1 cellular context compared by ENCODE assay signal in genomic region chr2:20450201-20451108, GRCh38.
TF ChIP-seq lines count a peak whose summit lies in the region.

No MANE protein-coding gene starts in this region.

TF ChIP-seq in HepG2, 621 proteins besides CTCF, POLR2A, EP300 and RAD21 (continued from another document and continues in another):
- peak in 1 of 2 experiments; percentile 45; a peak in 1 of 4 replicates for TF ChIP-seq REST (IDR thresholded peaks at IDR 0.05; ENCODE audit: borderline replicate concordance in 1 of 2, low read depth in 1 of 2, low read length in 2 of 2)
- no peak for TF ChIP-seq CREM (IDR thresholded peaks at IDR 0.05)
- TF ChIP-seq CREM (CRISPR knock-in tag; IDR thresholded peaks at IDR 0.05) = no peak
- TF ChIP-seq U2AF2 (IDR thresholded peaks at IDR 0.05; ENCODE audit: low read depth, low read length) = no peak
- TF ChIP-seq NAIF1 (CRISPR knock-in tag; IDR thresholded peaks at IDR 0.05; ENCODE audit: borderline replicate concordance) = 0 out of 2 replicates have a peak, but pooled peaks have one; percentile 54
- peak; percentile 44 for TF ChIP-seq AGO2 (optimal IDR thresholded peaks at IDR 0.05; ENCODE audit: low read depth, low read length)
- TF ChIP-seq, protein P1, sequence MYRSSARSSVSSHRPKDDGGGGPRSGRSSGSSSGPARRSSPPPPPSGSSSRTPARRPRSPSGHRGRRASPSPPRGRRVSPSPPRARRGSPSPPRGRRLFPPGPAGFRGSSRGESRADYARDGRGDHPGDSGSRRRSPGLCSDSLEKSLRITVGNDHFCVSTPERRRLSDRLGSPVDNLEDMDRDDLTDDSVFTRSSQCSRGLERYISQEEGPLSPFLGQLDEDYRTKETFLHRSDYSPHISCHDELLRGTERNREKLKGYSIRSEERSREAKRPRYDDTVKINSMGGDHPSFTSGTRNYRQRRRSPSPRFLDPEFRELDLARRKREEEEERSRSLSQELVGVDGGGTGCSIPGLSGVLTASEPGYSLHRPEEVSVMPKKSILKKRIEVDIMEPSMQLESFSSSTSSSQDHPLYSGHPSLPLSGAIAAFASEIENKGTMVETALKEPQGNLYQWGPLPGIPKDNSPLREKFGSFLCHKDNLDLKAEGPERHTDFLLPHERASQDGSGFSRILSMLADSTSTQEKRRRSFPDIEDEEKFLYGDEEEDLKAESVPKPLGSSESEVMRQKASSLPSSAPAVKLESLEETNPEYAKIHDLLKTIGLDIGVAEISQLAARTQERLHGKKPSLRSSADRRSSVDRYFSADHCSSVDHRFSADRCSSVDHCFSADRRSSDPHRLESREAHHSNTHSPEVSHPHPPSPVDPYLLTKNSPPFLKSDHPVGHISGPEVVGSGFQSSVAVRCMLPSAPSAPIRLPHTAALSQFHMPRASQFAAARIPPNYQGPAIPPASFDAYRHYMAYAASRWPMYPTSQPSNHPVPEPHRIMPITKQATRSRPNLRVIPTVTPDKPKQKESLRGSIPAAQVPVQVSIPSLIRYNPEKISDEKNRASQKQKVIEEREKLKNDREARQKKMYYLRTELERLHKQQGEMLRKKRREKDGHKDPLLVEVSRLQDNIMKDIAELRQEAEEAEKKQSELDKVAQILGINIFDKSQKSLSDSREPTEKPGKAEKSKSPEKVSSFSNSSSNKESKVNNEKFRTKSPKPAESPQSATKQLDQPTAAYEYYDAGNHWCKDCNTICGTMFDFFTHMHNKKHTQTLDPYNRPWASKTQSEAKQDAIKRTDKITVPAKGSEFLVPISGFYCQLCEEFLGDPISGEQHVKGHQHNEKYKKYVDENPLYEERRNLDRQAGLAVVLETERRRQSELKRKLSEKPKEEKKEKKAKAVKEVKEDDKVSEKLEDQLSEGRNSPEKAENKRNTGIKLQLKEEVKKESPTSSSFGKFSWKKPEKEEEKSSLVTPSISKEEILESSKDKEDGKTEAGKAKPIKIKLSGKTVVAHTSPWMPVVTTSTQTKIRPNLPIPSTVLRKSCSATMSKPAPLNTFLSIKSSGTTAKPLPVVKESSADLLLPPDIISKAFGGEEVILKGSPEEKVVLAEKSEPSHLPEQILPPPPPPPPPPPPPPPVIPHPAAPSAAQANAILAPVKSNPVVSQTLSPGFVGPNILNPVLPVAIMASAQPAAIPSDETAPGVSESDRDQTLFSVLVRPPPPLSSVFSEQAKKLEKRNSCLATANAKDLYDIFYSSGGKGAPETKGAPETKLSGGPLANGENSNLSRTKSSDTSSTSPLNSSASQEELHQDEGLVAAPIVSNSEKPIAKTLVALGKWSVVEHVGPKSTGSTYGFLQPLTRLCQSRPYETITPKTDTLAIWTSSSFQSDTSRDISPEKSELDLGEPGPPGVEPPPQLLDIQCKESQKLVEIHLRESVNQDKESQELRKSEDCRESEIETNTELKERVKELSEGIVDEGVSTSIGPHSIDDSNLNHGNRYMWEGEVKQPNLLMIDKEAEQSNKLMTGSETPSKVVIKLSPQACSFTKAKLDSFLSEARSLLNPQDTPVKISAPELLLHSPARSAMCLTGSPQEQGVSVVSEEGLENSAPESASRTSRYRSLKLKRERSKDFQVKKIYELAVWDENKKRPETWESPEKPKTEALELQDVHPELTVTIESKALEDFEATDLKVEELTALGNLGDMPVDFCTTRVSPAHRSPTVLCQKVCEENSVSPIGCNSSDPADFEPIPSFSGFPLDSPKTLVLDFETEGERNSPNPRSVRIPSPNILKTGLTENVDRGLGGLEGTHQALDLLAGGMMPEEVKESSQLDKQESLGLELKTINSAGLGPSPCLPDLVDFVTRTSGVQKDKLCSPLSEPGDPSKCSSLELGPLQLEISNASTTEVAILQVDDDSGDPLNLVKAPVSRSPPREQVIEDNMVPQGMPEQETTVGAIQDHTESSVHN (CRISPR knock-in tag; IDR thresholded peaks at IDR 0.05) = no peak; the same call in 1 of the 2 replicates
- peak; percentile 96 for TF ChIP-seq ZC3H13 (CRISPR knock-in tag; IDR thresholded peaks at IDR 0.05)
- TF ChIP-seq, protein P2, sequence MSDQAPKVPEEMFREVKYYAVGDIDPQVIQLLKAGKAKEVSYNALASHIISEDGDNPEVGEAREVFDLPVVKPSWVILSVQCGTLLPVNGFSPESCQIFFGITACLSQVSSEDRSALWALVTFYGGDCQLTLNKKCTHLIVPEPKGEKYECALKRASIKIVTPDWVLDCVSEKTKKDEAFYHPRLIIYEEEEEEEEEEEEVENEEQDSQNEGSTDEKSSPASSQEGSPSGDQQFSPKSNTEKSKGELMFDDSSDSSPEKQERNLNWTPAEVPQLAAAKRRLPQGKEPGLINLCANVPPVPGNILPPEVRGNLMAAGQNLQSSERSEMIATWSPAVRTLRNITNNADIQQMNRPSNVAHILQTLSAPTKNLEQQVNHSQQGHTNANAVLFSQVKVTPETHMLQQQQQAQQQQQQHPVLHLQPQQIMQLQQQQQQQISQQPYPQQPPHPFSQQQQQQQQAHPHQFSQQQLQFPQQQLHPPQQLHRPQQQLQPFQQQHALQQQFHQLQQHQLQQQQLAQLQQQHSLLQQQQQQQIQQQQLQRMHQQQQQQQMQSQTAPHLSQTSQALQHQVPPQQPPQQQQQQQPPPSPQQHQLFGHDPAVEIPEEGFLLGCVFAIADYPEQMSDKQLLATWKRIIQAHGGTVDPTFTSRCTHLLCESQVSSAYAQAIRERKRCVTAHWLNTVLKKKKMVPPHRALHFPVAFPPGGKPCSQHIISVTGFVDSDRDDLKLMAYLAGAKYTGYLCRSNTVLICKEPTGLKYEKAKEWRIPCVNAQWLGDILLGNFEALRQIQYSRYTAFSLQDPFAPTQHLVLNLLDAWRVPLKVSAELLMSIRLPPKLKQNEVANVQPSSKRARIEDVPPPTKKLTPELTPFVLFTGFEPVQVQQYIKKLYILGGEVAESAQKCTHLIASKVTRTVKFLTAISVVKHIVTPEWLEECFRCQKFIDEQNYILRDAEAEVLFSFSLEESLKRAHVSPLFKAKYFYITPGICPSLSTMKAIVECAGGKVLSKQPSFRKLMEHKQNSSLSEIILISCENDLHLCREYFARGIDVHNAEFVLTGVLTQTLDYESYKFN (CRISPR knock-in tag; conservative IDR thresholded peaks at IDR 0.05) = 0 out of 2 replicates have a peak, but pooled peaks have one; percentile 49
- peak; percentile 92 to 97 for TF ChIP-seq MAFK (conservative IDR thresholded peaks at IDR 0.05 in 1 of 2, IDR thresholded peaks at IDR 0.05 in 1 of 2; ENCODE audit: low read length in 2 of 2)
- TF ChIP-seq SNAI1 (CRISPR knock-in tag; IDR thresholded peaks at IDR 0.05; ENCODE audit: borderline replicate concordance) = no peak
- no peak for TF ChIP-seq CREB1 (IDR thresholded peaks at IDR 0.05)
- TF ChIP-seq CREB1 (CRISPR knock-in tag; IDR thresholded peaks at IDR 0.05) = 0 out of 2 replicates have a peak, but pooled peaks have one; percentile 37
- TF ChIP-seq ZBTB42 (CRISPR knock-in tag; IDR thresholded peaks at IDR 0.05) = no peak
- no peak for TF ChIP-seq GMEB1 (CRISPR knock-in tag; IDR thresholded peaks at IDR 0.05; ENCODE audit: borderline replicate concordance)
- 0 out of 2 replicates have a peak, but pooled peaks have one; percentile 33 for TF ChIP-seq ZNF766 (CRISPR knock-in tag; IDR thresholded peaks at IDR 0.05; ENCODE audit: borderline replicate concordance)
- TF ChIP-seq MYNN (CRISPR knock-in tag; IDR thresholded peaks at IDR 0.05; ENCODE audit: low read depth) = no peak
- TF ChIP-seq MAF1 (CRISPR knock-in tag; IDR thresholded peaks at IDR 0.05; ENCODE audit: borderline replicate concordance) = no peak
- no peak for TF ChIP-seq SOX6 (IDR thresholded peaks at IDR 0.05)
- TF ChIP-seq SOX6 (CRISPR knock-in tag; IDR thresholded peaks at IDR 0.05) = peak; percentile 80
- TF ChIP-seq ARID5B (CRISPR knock-in tag; IDR thresholded peaks at IDR 0.05) = peak; percentile 35; the same call in 1 of the 2 replicates
- 0 out of 2 replicates have a peak, but pooled peaks have one; percentile 13 for TF ChIP-seq HNF4A (CRISPR knock-in tag; IDR thresholded peaks at IDR 0.05)
- TF ChIP-seq, protein P3, sequence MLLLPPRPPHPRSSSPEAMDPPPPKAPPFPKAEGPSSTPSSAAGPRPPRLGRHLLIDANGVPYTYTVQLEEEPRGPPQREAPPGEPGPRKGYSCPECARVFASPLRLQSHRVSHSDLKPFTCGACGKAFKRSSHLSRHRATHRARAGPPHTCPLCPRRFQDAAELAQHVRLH (CRISPR knock-in tag; IDR thresholded peaks at IDR 0.05; ENCODE audit: borderline replicate concordance, low read depth) = 0 out of 2 replicates have a peak, but pooled peaks have one; percentile 51
- no peak for TF ChIP-seq ZNF44 (CRISPR knock-in tag; IDR thresholded peaks at IDR 0.05)
- TF ChIP-seq HOXA7 (CRISPR knock-in tag; IDR thresholded peaks at IDR 0.05) = no peak
- TF ChIP-seq, protein P4, sequence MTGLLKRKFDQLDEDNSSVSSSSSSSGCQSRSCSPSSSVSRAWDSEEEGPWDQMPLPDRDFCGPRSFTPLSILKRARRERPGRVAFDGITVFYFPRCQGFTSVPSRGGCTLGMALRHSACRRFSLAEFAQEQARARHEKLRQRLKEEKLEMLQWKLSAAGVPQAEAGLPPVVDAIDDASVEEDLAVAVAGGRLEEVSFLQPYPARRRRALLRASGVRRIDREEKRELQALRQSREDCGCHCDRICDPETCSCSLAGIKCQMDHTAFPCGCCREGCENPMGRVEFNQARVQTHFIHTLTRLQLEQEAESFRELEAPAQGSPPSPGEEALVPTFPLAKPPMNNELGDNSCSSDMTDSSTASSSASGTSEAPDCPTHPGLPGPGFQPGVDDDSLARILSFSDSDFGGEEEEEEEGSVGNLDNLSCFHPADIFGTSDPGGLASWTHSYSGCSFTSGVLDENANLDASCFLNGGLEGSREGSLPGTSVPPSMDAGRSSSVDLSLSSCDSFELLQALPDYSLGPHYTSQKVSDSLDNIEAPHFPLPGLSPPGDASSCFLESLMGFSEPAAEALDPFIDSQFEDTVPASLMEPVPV (CRISPR knock-in tag; IDR thresholded peaks at IDR 0.05) = peak; percentile 51; the same call in 1 of the 2 replicates
- TF ChIP-seq, protein P5, sequence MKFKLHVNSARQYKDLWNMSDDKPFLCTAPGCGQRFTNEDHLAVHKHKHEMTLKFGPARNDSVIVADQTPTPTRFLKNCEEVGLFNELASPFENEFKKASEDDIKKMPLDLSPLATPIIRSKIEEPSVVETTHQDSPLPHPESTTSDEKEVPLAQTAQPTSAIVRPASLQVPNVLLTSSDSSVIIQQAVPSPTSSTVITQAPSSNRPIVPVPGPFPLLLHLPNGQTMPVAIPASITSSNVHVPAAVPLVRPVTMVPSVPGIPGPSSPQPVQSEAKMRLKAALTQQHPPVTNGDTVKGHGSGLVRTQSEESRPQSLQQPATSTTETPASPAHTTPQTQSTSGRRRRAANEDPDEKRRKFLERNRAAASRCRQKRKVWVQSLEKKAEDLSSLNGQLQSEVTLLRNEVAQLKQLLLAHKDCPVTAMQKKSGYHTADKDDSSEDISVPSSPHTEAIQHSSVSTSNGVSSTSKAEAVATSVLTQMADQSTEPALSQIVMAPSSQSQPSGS (CRISPR knock-in tag; IDR thresholded peaks at IDR 0.05) = no peak
- TF ChIP-seq ATF7-NPFF (CRISPR knock-in tag; IDR thresholded peaks at IDR 0.05; ENCODE audit: low read depth) = 0 out of 2 replicates have a peak, but pooled peaks have one; percentile 36
- no peak for TF ChIP-seq HNRNPUL1 (IDR thresholded peaks at IDR 0.05; ENCODE audit: low read depth, low read length)
